9 cellular contexts compared by ENCODE assay signal in the genomic region with DNA sequence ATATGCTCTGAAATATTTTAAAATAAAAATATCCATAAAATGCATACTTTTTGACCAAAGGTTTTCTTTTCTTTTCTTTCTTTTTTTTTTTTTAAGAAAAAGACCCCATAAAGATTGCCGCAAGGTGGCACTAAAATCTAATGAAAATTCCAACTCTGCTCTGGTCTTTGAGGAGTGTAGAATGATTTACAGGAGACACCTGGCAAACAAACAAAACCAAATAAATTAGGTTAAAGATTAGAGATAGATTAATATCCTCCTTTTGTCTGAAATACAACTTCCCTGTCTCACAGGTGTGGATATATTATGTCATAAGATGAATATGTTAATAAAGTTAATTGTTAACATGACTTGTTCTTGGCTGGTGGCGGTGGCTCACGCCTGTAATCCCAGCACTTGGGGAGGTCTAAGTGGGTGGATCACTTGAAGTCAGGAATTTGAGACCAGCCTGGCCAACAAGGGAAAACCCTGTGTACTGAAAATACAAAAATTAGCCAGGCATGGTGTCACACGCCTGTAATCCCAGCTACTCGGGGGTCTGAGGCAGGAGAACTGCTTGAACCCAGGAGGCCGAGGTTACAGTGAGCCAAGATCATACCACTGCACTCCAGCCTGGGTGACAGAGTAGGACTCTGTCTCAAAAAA. TPM values are rescaled to one million over a fixed set of nuclear protein-coding genes. Genes with fewer than 3 reads are reported as not detected.
A peak's percentile ranks its signal among the peaks of the same experiment; 100 is the strongest.
DNase-seq lines count a peak whose midpoint lies in the region; ATAC-seq, FAIRE-seq and TF ChIP-seq lines count a peak whose summit lies in the region.
"Had no signal": no experiment of that assay in that cellular context is flagged by ENCODE, and none has a peak within 500 bp of the region (broad histone marks: within the 10 kb centered on the region; RNA-seq: fewer than 3 reads in every experiment).

No MANE protein-coding gene starts in this region.

- H3K27ac ChIP-seq in HepG2 (ENCODE audit: extremely low read length, insufficient read depth, low read length) (peak overlapping the region; percentile 52), upper lobe of left lung (peak overlapping the region; percentile 59 to 75 (median 68))

- 14% methylated on average over 6 of the region's 6 CpGs for WGBS in HepG2 (ENCODE audit: low lambda C conversion rate)
- 45 to 49% methylated on average over 6 of the region's 6 CpGs for WGBS in upper lobe of left lung, 2 donors

- H3K36me3 ChIP-seq in HepG2 (replicated peaks in 1 of 2; ENCODE audit: control insufficient read depth in 1 of 2, insufficient read depth in 2 of 2, low read length in 2 of 2), result peaks cover 2 to 10% of the 10 kb centered on the region in 2 experiments; a peak in 3 of 5 replicates
- peaks cover 0 to 11% (median 5%) of the 10 kb centered on the region in 4 donors for H3K36me3 ChIP-seq in upper lobe of left lung

- no peak overlapping the region for H2AFZ ChIP-seq in HepG2 (ENCODE audit: low read length)

- no peak overlapping the region for H3K4me3 Mint-ChIP-seq in activated CD4-positive, alpha-beta T cell treated with anti-CD3 and anti-CD28 coated beads, Interleukin-2, amount 10 ng/mL, durations not matched to agents 24 days and 14 days
- H3K4me3 Mint-ChIP-seq: stimulated activated naive CD8-positive, alpha-beta T cell treated with anti-CD3 and anti-CD28 coated beads, Interleukin-15, Interleukin-2, amounts not matched to agents 100 ng/mL and 50 ng/mL, for 24 hours had no signal

- peak; percentile 63 for TF ChIP-seq CTCF in HepG2 (CRISPR knock-in tag; IDR thresholded peaks at IDR 0.05)
- TF ChIP-seq CTCF in upper lobe of left lung (IDR thresholded peaks at IDR 0.05), result peak in 5 of 6 experiments; percentile 17 to 47 (median 41)

- peaks cover 9% of the 10 kb centered on the region for H3K4me1 Mint-ChIP-seq in activated CD4-positive, alpha-beta T cell treated with anti-CD3 and anti-CD28 coated beads, Interleukin-2, amount 10 ng/mL, durations not matched to agents 24 days and 14 days

- peak; percentile 43 for FAIRE-seq in HepG2 (lab: Jason Lieb, UNC)

- H4K20me1 ChIP-seq in HepG2 (ENCODE audit: insufficient read depth, low read length), result peaks cover 15% of the 10 kb centered on the region; the same call in 1 of the 2 replicates

- H3K27me3 ChIP-seq in HepG2 (ENCODE audit: control insufficient read depth in 1 of 2, insufficient read depth in 2 of 2, low read length in 2 of 2) (no peaks in the 10 kb centered on the region; a peak in 1 of 5 replicates), upper lobe of left lung (peaks cover 0 to 4% (median 0%) of the 10 kb centered on the region in 4 donors)

- no TSS peak for BruUV-seq in HepG2 (replicated peaks; lab: Mats Ljungman, UMichigan)

- TF ChIP-seq EP300 in HepG2 (IDR thresholded peaks at IDR 0.05; ENCODE audit: low read depth in 2 of 2, low read length in 2 of 2) (no peak; a peak in 1 of 4 replicates), HepG2 (CRISPR knock-in tag; IDR thresholded peaks at IDR 0.05; ENCODE audit: borderline replicate concordance) (no peak), upper lobe of left lung (IDR thresholded peaks at IDR 0.05) (peak in 1 of 4 donors; percentile 61)

- no peaks in the 10 kb centered on the region for H3K9me3 ChIP-seq in HepG2 (ENCODE audit: low read length)
- no peaks in the 10 kb centered on the region for H3K9me3 ChIP-seq in upper lobe of left lung

- peak; percentile 44; the same call in 1 of the 2 replicates for TF ChIP-seq RAD21 in HepG2 (CRISPR knock-in tag; IDR thresholded peaks at IDR 0.05)

- peaks cover 28% of the 10 kb centered on the region for H3K79me2 ChIP-seq in HepG2 (ENCODE audit: insufficient read depth, low read length)

- CTCF ChIA-PET in HepG2 (lab: Yijun Ruan, JAX; ENCODE audit: low intra/inter-chr PET ratio, low total read pairs), result interaction anchor here (0.9 to 2.5 kb wide), 7 partner anchors 32 to 199 kb away, joined by 3 to 51 read pairs (median 7); no protein-coding TSS in a partner anchor

- intact Hi-C loops in activated CD4-positive, alpha-beta T cell treated with anti-CD3 and anti-CD28 coated beads, Interleukin-2, amount 10 ng/mL, durations not matched to agents 24 days and 14 days (cut with micrococcal nuclease), result loop anchor here (1.0 to 10.0 kb wide), 3 partner anchors 199 to 539 kb away; a partner anchor contains a TSS
- intact Hi-C loops in HepG2 (cut with micrococcal nuclease; ENCODE audit: unreplicated experiment), result loop anchor here (1.0 to 2.0 kb wide), 3 partner anchors 150 to 199 kb away; no protein-coding TSS in a partner anchor

- POLR2A ChIA-PET in HepG2 (lab: Yijun Ruan, JAX), result interaction anchor here (0.8 to 18.3 kb wide), 17 partner anchors 12 to 208 kb away, joined by 3 to 1537 read pairs (median 8); a partner anchor contains a TSS

- in situ Hi-C loops in HepG2 (cut with HindIII; ENCODE audit: extremely low pct_ligation_motif_present, low pct_unique_long_range_greater_than_20kb), result no loop called here

- ATAC-seq in HepG2 (peak; percentile 3; the same call in 2 of the 3 replicates), upper lobe of left lung (ENCODE audit: low FRiP score in 2 of 2) (no peak), HG02678 (IDR thresholded peaks at IDR 0.05; ENCODE audit: unreplicated experiment) (no peak), GM18519 (IDR thresholded peaks at IDR 0.05; ENCODE audit: low FRiP score, unreplicated experiment) (no peak)

- no peaks in the 10 kb centered on the region for H3K9me3 Mint-ChIP-seq in activated CD4-positive, alpha-beta T cell treated with anti-CD3 and anti-CD28 coated beads, Interleukin-2, amount 10 ng/mL, durations not matched to agents 24 days and 14 days
- H3K9me3 Mint-ChIP-seq: stimulated activated naive CD8-positive, alpha-beta T cell treated with anti-CD3 and anti-CD28 coated beads, Interleukin-15, Interleukin-2, amounts not matched to agents 100 ng/mL and 50 ng/mL, for 24 hours had no signal

- no peaks in the 10 kb centered on the region for H3K36me3 Mint-ChIP-seq in activated CD4-positive, alpha-beta T cell treated with anti-CD3 and anti-CD28 coated beads, Interleukin-2, amount 10 ng/mL, durations not matched to agents 24 days and 14 days (ENCODE audit: low read depth)

- TF ChIP-seq POLR2A in HepG2 (IDR thresholded peaks at IDR 0.05; ENCODE audit: insufficient read depth in 1 of 2, low read depth in 2 of 2, low read length in 2 of 2), result no peak
- no peak for TF ChIP-seq POLR2A in upper lobe of left lung (IDR thresholded peaks at IDR 0.05)

- H3K4me3 ChIP-seq in HepG2 (replicated peaks in 1 of 3; ENCODE audit: insufficient read depth in 1 of 3, low read depth in 2 of 3, low read length in 3 of 3), result peak overlapping the region in 2 of 3 experiments; percentile 41; a peak in 4 of 6 replicates
- no peak overlapping the region for H3K4me3 ChIP-seq in upper lobe of left lung

- no peak overlapping the region for H3K27ac Mint-ChIP-seq in activated CD4-positive, alpha-beta T cell treated with anti-CD3 and anti-CD28 coated beads, Interleukin-2, amount 10 ng/mL, durations not matched to agents 24 days and 14 days
- H3K27ac Mint-ChIP-seq: stimulated activated naive CD8-positive, alpha-beta T cell treated with anti-CD3 and anti-CD28 coated beads, Interleukin-15, Interleukin-2, amounts not matched to agents 100 ng/mL and 50 ng/mL, for 24 hours had no signal

- H3K4me1 ChIP-seq in HepG2 (ENCODE audit: insufficient read depth, low read length) (peaks cover 44% of the 10 kb centered on the region), upper lobe of left lung (peaks cover 31 to 42% (median 37%) of the 10 kb centered on the region in 4 donors)

- H3K4me2 ChIP-seq in HepG2 (ENCODE audit: low read depth, low read length), result peak overlapping the region; percentile 78

- H3K9ac ChIP-seq in HepG2 (ENCODE audit: insufficient read depth, low read depth, low read length), result peak overlapping the region; percentile 51

- peaks cover 58% of the 10 kb centered on the region for H3K27me3 Mint-ChIP-seq in activated CD4-positive, alpha-beta T cell treated with anti-CD3 and anti-CD28 coated beads, Interleukin-2, amount 10 ng/mL, durations not matched to agents 24 days and 14 days

- peak; percentile 74 for DNase-seq in activated CD4-positive, alpha-beta T cell treated with anti-CD3 and anti-CD28 coated beads, Interleukin-2, amount 10 ng/mL, durations not matched to agents 24 days and 14 days
- DNase-seq in activated CD4-positive, alpha-beta T cell treated with anti-CD3 and anti-CD28 coated beads for 48 hours, result no peak
- DNase-seq in NCI-H1417 treated with DMSO at 0.1 percent for 48 hours (lab: John Stamatoyannopoulos, UW) (peak; percentile 15), astrocyte of the hippocampus (ENCODE audit: low read depth, low spot score) (peak; percentile 67), HepG2 (ENCODE audit: low spot score) (peak; percentile 77), upper lobe of left lung (peak in 1 of 2 donors; percentile 67)

TF ChIP-seq in HepG2, 621 proteins besides CTCF, POLR2A, EP300 and RAD21 (continues in another document):
- no peak for TF ChIP-seq ZNF235 (CRISPR knock-in tag; IDR thresholded peaks at IDR 0.05; ENCODE audit: borderline replicate concordance)
- 0 out of 2 replicates have a peak, but pooled peaks have one; percentile 48 for TF ChIP-seq DNMT3B (CRISPR knock-in tag; conservative IDR thresholded peaks at IDR 0.05)

RNA-seq across cellular contexts. Expression of a gene that starts 3.5 kb away (rescaled TPM):
- total RNA-seq in activated CD4-positive, alpha-beta T cell treated with anti-CD3 and anti-CD28 coated beads, Interleukin-2, amount 10 ng/mL, durations not matched to agents 24 days and 14 days, result 16.4 and 18.5 TPM in 2 replicates
- total RNA-seq in HepG2 (2016; rRNA removed; fragmentation: Illumina TruSeq; extraction: Trizol) (192 and 268 TPM in 2 replicates), upper lobe of left lung (100 to 1,000 TPM; 193 to 583 (median 336) TPM)
- total RNA-seq in HepG2 (2016; cell fraction: cytosol; rRNA removed; fragmentation: Illumina TruSeq; extraction: Trizol; ENCODE audit: low read depth), result 40.2 and 44.0 TPM in 2 replicates
- 176 and 281 TPM in 2 replicates for total RNA-seq in HepG2 (2016; cell fraction: insoluble cytoplasmic fraction; rRNA removed; fragmentation: Illumina TruSeq; extraction: Trizol)
- total RNA-seq in HepG2 (2016; cell fraction: membrane; rRNA removed; fragmentation: Illumina TruSeq; extraction: Trizol), result 165 and 177 TPM in 2 replicates
- total RNA-seq in HepG2 (2016; cell fraction: nucleus; rRNA removed; fragmentation: Illumina TruSeq; extraction: Trizol), result 193 and 207 TPM in 2 replicates
- polyA plus RNA-seq in HepG2 (2011; rRNA removed), result 192 and 237 TPM in 2 replicates
- 193 and 210 TPM in 2 replicates for polyA plus RNA-seq in HepG2 (2011; cell fraction: cytosol; rRNA removed)
- polyA plus RNA-seq in HepG2 (2011; cell fraction: nucleus; rRNA removed), result 241 and 269 TPM in 2 replicates
- polyA plus RNA-seq in HepG2 (2012), result 158 and 213 TPM in 2 replicates
- 33.6 and 36.3 TPM in 2 replicates for polyA plus RNA-seq in HepG2 (2016; cell fraction: cytosol; fragmentation: Illumina TruSeq; extraction: Trizol; ENCODE audit: low read depth)
- polyA plus RNA-seq in HepG2 (2016; cell fraction: insoluble cytoplasmic fraction; fragmentation: Illumina TruSeq; extraction: Trizol; ENCODE audit: low read depth), result 232 and 273 TPM in 2 replicates
- polyA plus RNA-seq in HepG2 (2016; cell fraction: membrane; fragmentation: Illumina TruSeq; extraction: Trizol; ENCODE audit: low read depth), result 112 and 122 TPM in 2 replicates
- 333 and 350 TPM in 2 replicates for polyA plus RNA-seq in HepG2 (2016; cell fraction: nucleus; fragmentation: Illumina TruSeq; extraction: Trizol; ENCODE audit: insufficient read depth, low read depth)
- polyA minus RNA-seq in HepG2 (2011; rRNA and poly(A)+ RNA removed; ENCODE audit: low replicate concordance), result 88.5 and 225 TPM in 2 replicates
- polyA minus RNA-seq in HepG2 (2011; cell fraction: cytosol; rRNA and poly(A)+ RNA removed), result 132 and 167 TPM in 2 replicates
- polyA minus RNA-seq in HepG2 (2011; cell fraction: nucleus; rRNA and poly(A)+ RNA removed), result 162 and 170 TPM in 2 replicates

Comparison
In these comparisons a context has a peak if more than half of its experiments do, and no peak if none do; other contexts are left out.
1. H3K4me3 ChIP-seq: peak in HepG2 (2 of 3); none in upper lobe of left lung (0 of 4).